Comparison of ENCODE assay signal across 11 cellular contexts in the genomic region with DNA sequence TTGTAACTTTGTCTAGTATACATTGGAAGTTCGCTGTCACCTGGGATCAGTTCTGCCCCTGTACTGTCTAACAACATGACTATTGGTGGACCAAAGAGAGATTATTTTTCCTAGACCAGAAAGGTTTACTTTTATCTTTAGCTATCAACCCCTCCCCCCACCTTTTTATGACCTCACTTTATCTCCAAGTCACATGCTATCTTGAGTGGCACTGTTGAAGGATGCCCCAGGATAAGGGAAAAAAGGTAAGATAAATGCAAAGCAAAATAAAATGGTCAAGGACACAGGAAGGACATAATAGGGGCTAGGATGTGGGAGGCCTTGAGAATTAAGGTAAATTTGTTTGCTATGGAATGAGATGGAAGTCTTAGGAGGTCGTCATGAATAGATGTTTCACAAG. TPM values are rescaled to one million over a fixed set of nuclear protein-coding genes. Genes with fewer than 3 reads are reported as not detected.
A peak's percentile ranks its signal among the peaks of the same experiment; 100 is the strongest.
DNase-seq lines count a peak whose midpoint lies in the region; ATAC-seq, FAIRE-seq and TF ChIP-seq lines count a peak whose summit lies in the region.
"Had no signal": no experiment of that assay in that cellular context is flagged by ENCODE, and none has a peak within 500 bp of the region (broad histone marks: within the 10 kb centered on the region; RNA-seq: fewer than 3 reads in every experiment).

No MANE protein-coding gene starts in this region.

- H3K36me3 ChIP-seq in PC-9 (ENCODE audit: low read depth) (no peaks in the 10 kb centered on the region), endothelial cell of umbilical vein (ENCODE audit: control insufficient read depth in 2 of 2, extremely low read depth in 1 of 2, insufficient read depth in 2 of 2, low read length in 2 of 2) (no peaks in the 10 kb centered on the region), psoas muscle (ENCODE audit: insufficient read depth in 1 of 2, low read depth in 1 of 2) (peaks cover 0 to 11% of the 10 kb centered on the region in 2 donors)

- peaks cover 9% of the 10 kb centered on the region; the same call in 1 of the 2 replicates for H3F3A ChIP-seq in PC-9 (ENCODE audit: insufficient read depth, low read depth)

- H3K9me2 ChIP-seq in PC-9 (ENCODE audit: insufficient read depth) = no peaks in the 10 kb centered on the region

- H3K4me2 ChIP-seq in PC-9 (peak overlapping the region; percentile 84), endothelial cell of umbilical vein (ENCODE audit: insufficient read depth, low read length) (peak overlapping the region; percentile 84)

- CTCF ChIA-PET in activated CD4-positive, alpha-beta T cell treated with anti-CD3 and anti-CD28 coated beads for 36 hours (lab: Charles Lee) = interaction anchor here (0.7 to 2.1 kb wide), 4 partner anchors 12 to 238 kb away, joined by 3 to 10 read pairs (median 5); no protein-coding TSS in a partner anchor
- CTCF ChIA-PET in PC-9 (lab: Charles Lee) (no interaction called here), endothelial cell of umbilical vein (lab: Charles Lee) (interaction anchor here (1.2 to 3.3 kb wide), 7 partner anchors 16 to 223 kb away, joined by 3 to 16 read pairs (median 8); no protein-coding TSS in a partner anchor)

- peaks cover 4% of the 10 kb centered on the region for H3K36me3 Mint-ChIP-seq in activated CD4-positive, alpha-beta T cell treated with anti-CD3 and anti-CD28 coated beads for 36 hours (ENCODE audit: low read depth)
- H3K36me3 Mint-ChIP-seq in stimulated activated memory B cell treated with anti-CD40 and anti-IgM and Interleukin-4, amounts not matched to agents 10 μg/mL and 1 μg/mL and 100 μg/mL, for 72 hours = no peaks in the 10 kb centered on the region

- no peak overlapping the region for H3K9ac ChIP-seq in endothelial cell of umbilical vein (replicated peaks; ENCODE audit: extremely low read depth, insufficient read depth, low read length)

- H3K27ac ChIP-seq in PC-9 (no peak overlapping the region), endothelial cell of umbilical vein (ENCODE audit: insufficient read depth, low read depth, low read length) (no peak overlapping the region), psoas muscle (no peak overlapping the region)

- TF ChIP-seq CTCF in PC-9 (conservative IDR thresholded peaks at IDR 0.05) (no peak), endothelial cell of umbilical vein (IDR thresholded peaks at IDR 0.05; ENCODE audit: extremely low read depth in 1 of 2, insufficient read depth in 1 of 2, low read depth in 1 of 2, low read length in 2 of 2) (no peak), psoas muscle (IDR thresholded peaks at IDR 0.05) (no peak)

- 79 to 92% (median 80%) methylated on average over 2 of the region's 2 CpGs for WGBS in psoas muscle, 3 donors

- peaks cover 29% of the 10 kb centered on the region for H3K79me2 ChIP-seq in PC-9 (ENCODE audit: low read depth)
- H3K79me2 ChIP-seq in endothelial cell of umbilical vein (ENCODE audit: control insufficient read depth, insufficient read depth, low read length) = peaks cover 35% of the 10 kb centered on the region

- TF ChIP-seq POLR2A in endothelial cell of umbilical vein (IDR thresholded peaks at IDR 0.05; ENCODE audit: low read depth, low read length) = no peak

- H2AFZ ChIP-seq in PC-9 = no peak overlapping the region
- no peak overlapping the region for H2AFZ ChIP-seq in endothelial cell of umbilical vein (ENCODE audit: low read depth, low read length)

- H4K20me1 ChIP-seq in PC-9 (ENCODE audit: insufficient read depth) = no peaks in the 10 kb centered on the region; the same call in 1 of the 2 replicates
- peaks cover 2% of the 10 kb centered on the region for H4K20me1 ChIP-seq in endothelial cell of umbilical vein (replicated peaks; ENCODE audit: control insufficient read depth, extremely low read depth, insufficient read depth, low read length)

- BruUV-seq in PC-9 (replicated peaks; lab: Mats Ljungman, UMichigan) (no TSS peak), endothelial cell of umbilical vein (replicated peaks; lab: Mats Ljungman, UMichigan) (no TSS peak)

- peaks cover 13% of the 10 kb centered on the region for H3K4me1 ChIP-seq in PC-9 (replicated peaks; ENCODE audit: insufficient read depth)
- peaks cover 21% of the 10 kb centered on the region for H3K4me1 ChIP-seq in endothelial cell of umbilical vein (ENCODE audit: control insufficient read depth, extremely low read depth, insufficient read depth, low read length)
- H3K4me1 ChIP-seq in psoas muscle = peaks cover 46% of the 10 kb centered on the region

- peak overlapping the region; percentile 92 for H3K27ac Mint-ChIP-seq in activated CD4-positive, alpha-beta T cell treated with anti-CD3 and anti-CD28 coated beads for 36 hours
- H3K27ac Mint-ChIP-seq in stimulated activated memory B cell treated with anti-CD40 and anti-IgM and Interleukin-4, amounts not matched to agents 10 μg/mL and 1 μg/mL and 100 μg/mL, for 72 hours = peak overlapping the region; percentile 85

- intact Hi-C loops in activated CD4-positive, alpha-beta T cell treated with anti-CD3 and anti-CD28 coated beads for 36 hours (cut with DNase I, micrococcal nuclease) = no loop called here
- intact Hi-C loops in PC-9 (cut with micrococcal nuclease; ENCODE audit: unreplicated experiment) (no loop called here), endothelial cell of umbilical vein (cut with micrococcal nuclease) (no loop called here), psoas muscle (cut with DNase I) (no loop called here), cardiac septum (cut with DNase I) (no loop called here)

- FAIRE-seq in endothelial cell of umbilical vein (lab: Jason Lieb, UNC) = no peak

- ATAC-seq in activated CD4-positive, alpha-beta T cell treated with anti-CD3 and anti-CD28 coated beads for 36 hours = no peak
- no peak for ATAC-seq in stimulated activated memory B cell treated with anti-CD40 and anti-IgM and Interleukin-4, amounts not matched to agents 10 μg/mL and 1 μg/mL and 100 μg/mL, for 72 hours
- no peak for ATAC-seq in psoas muscle
- ATAC-seq in GM21737 (IDR thresholded peaks at IDR 0.05; ENCODE audit: unreplicated experiment) = no peak

- no peaks in the 10 kb centered on the region for H3K27me3 Mint-ChIP-seq in activated CD4-positive, alpha-beta T cell treated with anti-CD3 and anti-CD28 coated beads for 36 hours
- no peaks in the 10 kb centered on the region for H3K27me3 Mint-ChIP-seq in stimulated activated memory B cell treated with anti-CD40 and anti-IgM and Interleukin-4, amounts not matched to agents 10 μg/mL and 1 μg/mL and 100 μg/mL, for 72 hours

- no peaks in the 10 kb centered on the region for H3K9me1 ChIP-seq in endothelial cell of umbilical vein (replicated peaks; ENCODE audit: control insufficient read depth, extremely low read depth, insufficient read depth, low read length)

- DNase-seq in activated CD4-positive, alpha-beta T cell treated with anti-CD3 and anti-CD28 coated beads for 36 hours = no peak
- DNase-seq in activated CD4-positive, alpha-beta T cell treated with anti-CD3 and anti-CD28 coated beads for 1 hour = no peak
- DNase-seq in PC-9 (no peak), endothelial cell of umbilical vein (ENCODE audit: low read depth, low spot score) (no peak), psoas muscle (no peak), cardiac septum (ENCODE audit: low spot score) (no peak)
- DNase-seq: activated CD4-positive, alpha-beta T cell treated with anti-CD3 and anti-CD28 coated beads, Interleukin-2, amount 50 U/mL, for 4 hours; NCI-H187; stimulated activated CD4-positive, alpha-beta T cell treated with anti-CD3 and anti-CD28 coated beads, Interleukin-1b, Interleukin-23, amount 100 ng/mL, for 48 hours had no signal

- peak overlapping the region; percentile 83 for H3K4me3 Mint-ChIP-seq in activated CD4-positive, alpha-beta T cell treated with anti-CD3 and anti-CD28 coated beads for 36 hours
- peak overlapping the region; percentile 90 for H3K4me3 Mint-ChIP-seq in stimulated activated memory B cell treated with anti-CD40 and anti-IgM and Interleukin-4, amounts not matched to agents 10 μg/mL and 1 μg/mL and 100 μg/mL, for 72 hours

- H3K4me3 ChIP-seq in PC-9 (no peak overlapping the region), endothelial cell of umbilical vein (replicated peaks in 1 of 3; ENCODE audit: insufficient read depth in 1 of 3, low read depth in 1 of 3, low read length in 3 of 3) (no peak overlapping the region), psoas muscle (no peak overlapping the region)

- H3K27me3 ChIP-seq in PC-9 (ENCODE audit: insufficient read depth, low read depth) (no peaks in the 10 kb centered on the region), endothelial cell of umbilical vein (ENCODE audit: control insufficient read depth in 2 of 2, insufficient read depth in 2 of 2, low read length in 2 of 2) (no peaks in the 10 kb centered on the region), psoas muscle (ENCODE audit: insufficient read depth in 3 of 3, low read length in 2 of 3) (no peaks in the 10 kb centered on the region)

- H3K4me1 Mint-ChIP-seq in activated CD4-positive, alpha-beta T cell treated with anti-CD3 and anti-CD28 coated beads for 36 hours = peaks cover 73% of the 10 kb centered on the region
- peaks cover 51% of the 10 kb centered on the region for H3K4me1 Mint-ChIP-seq in stimulated activated memory B cell treated with anti-CD40 and anti-IgM and Interleukin-4, amounts not matched to agents 10 μg/mL and 1 μg/mL and 100 μg/mL, for 72 hours

- no peaks in the 10 kb centered on the region for H3K9me3 Mint-ChIP-seq in activated CD4-positive, alpha-beta T cell treated with anti-CD3 and anti-CD28 coated beads for 36 hours (ENCODE audit: low read depth)
- H3K9me3 Mint-ChIP-seq in stimulated activated memory B cell treated with anti-CD40 and anti-IgM and Interleukin-4, amounts not matched to agents 10 μg/mL and 1 μg/mL and 100 μg/mL, for 72 hours = no peaks in the 10 kb centered on the region

- H3K9me3 ChIP-seq in PC-9 (ENCODE audit: insufficient read depth, low read depth) = no peaks in the 10 kb centered on the region
- H3K9me3 ChIP-seq in endothelial cell of umbilical vein (replicated peaks; ENCODE audit: control insufficient read depth, insufficient read depth, low read length) = no peaks in the 10 kb centered on the region
- no peaks in the 10 kb centered on the region for H3K9me3 ChIP-seq in psoas muscle

- dilution Hi-C loops in endothelial cell of umbilical vein (cut with MboI; ENCODE audit: extremely low pct_ligation_motif_present, low sequenced_read_pairs) = no loop called here

- POLR2A ChIA-PET in activated CD4-positive, alpha-beta T cell treated with anti-CD3 and anti-CD28 coated beads for 36 hours (lab: Charles Lee) = interaction anchor here (0.5 to 2.0 kb wide), 6 partner anchors 15 to 712 kb away, joined by 3 to 8 read pairs (median 3); no protein-coding TSS in a partner anchor
- POLR2A ChIA-PET in PC-9 (lab: Charles Lee; ENCODE audit: unreplicated experiment) = no interaction called here
- POLR2A ChIA-PET in endothelial cell of umbilical vein (lab: Charles Lee) = no interaction called here

RNA-seq across cellular contexts. Expression of a gene that starts 1.0 kb away (rescaled TPM):
- total RNA-seq in activated CD4-positive, alpha-beta T cell treated with anti-CD3 and anti-CD28 coated beads for 36 hours = 10 to 100 TPM; 39.8 to 44.5 TPM
- total RNA-seq in PC-9 (2021) (37.8 and 38.6 TPM in 2 replicates), endothelial cell of umbilical vein (49.6 and 52.8 TPM in 2 replicates), psoas muscle (10 to 100 TPM; 10.2 to 15.0 (median 12.3) TPM), cardiac septum (15.3 TPM)
- polyA plus RNA-seq in endothelial cell of umbilical vein (15.9 and 18.2 TPM in 2 replicates), psoas muscle (1 to 10 TPM; 3.2 to 9.0 (median 3.4) TPM)
- polyA plus RNA-seq in endothelial cell of umbilical vein (2011; cell fraction: cytosol; rRNA removed) = 21.3 and 23.1 TPM in 2 replicates
- 34.8 and 35.1 TPM in 2 replicates for polyA plus RNA-seq in endothelial cell of umbilical vein (2011; cell fraction: nucleus; rRNA removed)
- polyA plus RNA-seq in endothelial cell of umbilical vein (2012) = 23.2 and 26.3 TPM in 2 replicates
- polyA minus RNA-seq in endothelial cell of umbilical vein = 134 and 139 TPM in 2 replicates
- 12.7 TPM for polyA minus RNA-seq in endothelial cell of umbilical vein (2011; cell fraction: cytosol; rRNA and poly(A)+ RNA removed)
- 38.6 and 49.6 TPM in 2 replicates for polyA minus RNA-seq in endothelial cell of umbilical vein (2011; cell fraction: nucleus; rRNA and poly(A)+ RNA removed)
